25 cellular contexts compared by ENCODE assay signal in the genomic region with DNA sequence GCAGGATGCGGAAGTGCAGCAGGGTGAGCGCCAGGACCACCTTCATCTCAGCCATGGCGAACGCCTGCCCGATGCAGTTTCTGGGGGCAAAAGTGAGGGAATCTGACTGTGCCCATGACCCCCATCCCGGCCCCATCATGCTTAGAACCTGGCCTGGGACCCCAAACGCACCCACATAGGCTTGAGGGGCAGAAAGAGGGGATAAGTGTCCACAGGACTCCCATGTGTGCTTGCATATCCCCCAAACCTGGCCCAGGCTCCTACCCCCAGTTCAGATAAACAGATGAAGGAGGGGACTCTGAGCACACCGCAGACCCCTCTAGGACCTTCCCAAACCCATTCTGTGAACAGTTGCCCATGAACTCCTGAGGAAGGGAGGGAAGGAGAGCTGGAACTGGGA. TPM values are rescaled to one million over a fixed set of nuclear protein-coding genes. Genes with fewer than 3 reads are reported as not detected.
A peak's percentile ranks its signal among the peaks of the same experiment; 100 is the strongest.
DNase-seq lines count a peak whose midpoint lies in the region; ATAC-seq and TF ChIP-seq lines count a peak whose summit lies in the region.
"Had no signal": no experiment of that assay in that cellular context is flagged by ENCODE, and none has a peak within 500 bp of the region (broad histone marks: within the 10 kb centered on the region; RNA-seq: fewer than 3 reads in every experiment).

No MANE protein-coding gene starts in this region.

- H3K4me1 ChIP-seq in neuronal stem cell (ENCODE audit: control insufficient read depth in 2 of 2, insufficient read depth in 1 of 2, low read depth in 1 of 2, low read length in 2 of 2), result no peaks in the 10 kb centered on the region
- no peaks in the 10 kb centered on the region for H3K4me1 ChIP-seq in vagina
- H3K4me1 ChIP-seq in ovary (ENCODE audit: insufficient read depth), result no peaks in the 10 kb centered on the region
- H3K4me1 ChIP-seq: BE2C had no signal

- no peak for TF ChIP-seq CTCF in vagina (IDR thresholded peaks at IDR 0.05)
- no peak for TF ChIP-seq CTCF in ovary (IDR thresholded peaks at IDR 0.05)

- H3K27ac Mint-ChIP-seq in activated CD4-positive, alpha-beta T cell treated with anti-CD3 and anti-CD28 coated beads, Interleukin-2, amount 10 ng/mL, durations not matched to agents 24 days and 14 days, result no peak overlapping the region
- H3K27ac Mint-ChIP-seq: CD4-positive, alpha-beta T cell had no signal

- H3K23ac ChIP-seq in neuronal stem cell (ENCODE audit: low read depth, low read length, poor library complexity), result no peak overlapping the region

- H3K79me1 ChIP-seq in neuronal stem cell (ENCODE audit: low read depth, low read length), result no peaks in the 10 kb centered on the region

- no CpG with 5 or more reads among the region's 8 CpGs for WGBS in neuronal stem cell (ENCODE audit: extremely low coverage in 2 of 2, insufficient read length in 2 of 2, insufficient replicate concordance in 1 of 2), 2 donors
- 86 to 89% (median 88%) methylated on average over 8 of the region's 8 CpGs for WGBS in ovary, 3 donors

- no peaks in the 10 kb centered on the region for H3K4me1 Mint-ChIP-seq in activated CD4-positive, alpha-beta T cell treated with anti-CD3 and anti-CD28 coated beads, Interleukin-2, amount 10 ng/mL, durations not matched to agents 24 days and 14 days

- H2BK15ac ChIP-seq in neuronal stem cell (ENCODE audit: low read length), result no peak overlapping the region

- H3K9me3 ChIP-seq in neuronal stem cell (replicated peaks in 1 of 2; ENCODE audit: control insufficient read depth in 2 of 2, insufficient read depth in 1 of 2, low read depth in 1 of 2, low read length in 2 of 2) (peaks cover 0 to 6% of the 10 kb centered on the region in 2 donors), vagina (no peaks in the 10 kb centered on the region), ovary (no peaks in the 10 kb centered on the region)
- H3K9me3 ChIP-seq: BE2C had no signal

- peaks cover 3% of the 10 kb centered on the region for H3K9me3 Mint-ChIP-seq in activated CD4-positive, alpha-beta T cell treated with anti-CD3 and anti-CD28 coated beads, Interleukin-2, amount 10 ng/mL, durations not matched to agents 24 days and 14 days

- no peak overlapping the region for H3K4me3 Mint-ChIP-seq in activated CD4-positive, alpha-beta T cell treated with anti-CD3 and anti-CD28 coated beads, Interleukin-2, amount 10 ng/mL, durations not matched to agents 24 days and 14 days
- H3K4me3 Mint-ChIP-seq: CD14-positive monocyte; CD4-positive, alpha-beta T cell; CD8-positive, alpha-beta memory T cell had no signal

- no peak overlapping the region for H3K14ac ChIP-seq in neuronal stem cell (ENCODE audit: low read length)

- H3K4me3 ChIP-seq in neuronal stem cell (ENCODE audit: low read length in 2 of 2), result no peak overlapping the region
- H3K4me3 ChIP-seq in vagina, result no peak overlapping the region
- no peak overlapping the region for H3K4me3 ChIP-seq in ovary
- H3K4me3 ChIP-seq: BLaER1 treated with 17β-estradiol and CSF1 and Interleukin-3, amounts not matched to agents 10 nM and 100 nM; GM12878; GM23248 had no signal

- no peak overlapping the region for H4K91ac ChIP-seq in neuronal stem cell (ENCODE audit: low read depth, low read length, poor library complexity)

- TF ChIP-seq EP300 in ovary (IDR thresholded peaks at IDR 0.05), result no peak

- no peak overlapping the region for H3K9ac ChIP-seq in neuronal stem cell (ENCODE audit: low read depth, low read length, poor library complexity)
- H3K9ac ChIP-seq: BLaER1 treated with 17β-estradiol and CSF1 and Interleukin-3, amounts not matched to agents 10 nM and 100 nM; GM23248 had no signal

- no peak overlapping the region for H2AFZ ChIP-seq in neuronal stem cell (ENCODE audit: low read length)
- H2AFZ ChIP-seq: GM23248 had no signal

- no peak overlapping the region for H2BK12ac ChIP-seq in neuronal stem cell (ENCODE audit: low read length)

- H3K36me3 Mint-ChIP-seq in activated CD4-positive, alpha-beta T cell treated with anti-CD3 and anti-CD28 coated beads, Interleukin-2, amount 10 ng/mL, durations not matched to agents 24 days and 14 days (ENCODE audit: low read depth), result no peaks in the 10 kb centered on the region
- H3K36me3 Mint-ChIP-seq: CD14-positive monocyte had no signal

- ATAC-seq in HG02678 (IDR thresholded peaks at IDR 0.05; ENCODE audit: unreplicated experiment) (no peak), GM21381 (IDR thresholded peaks at IDR 0.05; ENCODE audit: unreplicated experiment) (no peak)
- ATAC-seq: GM12878 had no signal

- H3K4ac ChIP-seq in neuronal stem cell (ENCODE audit: low read length), result no peak overlapping the region

- H3K27me3 ChIP-seq in neuronal stem cell (ENCODE audit: control insufficient read depth in 3 of 3, insufficient read depth in 3 of 3, low read depth in 1 of 3, low read length in 3 of 3) (peaks cover 0 to 8% (median 0%) of the 10 kb centered on the region in 3 experiments), vagina (no peaks in the 10 kb centered on the region), ovary (no peaks in the 10 kb centered on the region)

- H3K27me3 Mint-ChIP-seq in activated CD4-positive, alpha-beta T cell treated with anti-CD3 and anti-CD28 coated beads, Interleukin-2, amount 10 ng/mL, durations not matched to agents 24 days and 14 days, result peaks cover 42% of the 10 kb centered on the region

- no peak overlapping the region for H2BK120ac ChIP-seq in neuronal stem cell (ENCODE audit: low read depth, low read length)

- H3K18ac ChIP-seq in neuronal stem cell (ENCODE audit: low read length), result no peak overlapping the region

- no peak overlapping the region for H3K4me2 ChIP-seq in neuronal stem cell (ENCODE audit: insufficient read depth, low read length, poor library complexity, severe bottlenecking)
- H3K4me2 ChIP-seq: BLaER1 treated with 17β-estradiol and CSF1 and Interleukin-3, amounts not matched to agents 10 nM and 100 nM had no signal

- H2AK5ac ChIP-seq in neuronal stem cell (ENCODE audit: low read depth, low read length), result no peak overlapping the region

- peak overlapping the region; percentile 22 for H2BK5ac ChIP-seq in neuronal stem cell (ENCODE audit: low read length)

- intact Hi-C loops in activated CD4-positive, alpha-beta T cell treated with anti-CD3 and anti-CD28 coated beads, Interleukin-2, amount 10 ng/mL, durations not matched to agents 24 days and 14 days (cut with micrococcal nuclease), result no loop called here
- intact Hi-C loops in vagina (cut with DNase I) (no loop called here), ovary (cut with DNase I) (no loop called here)

- H3K36me3 ChIP-seq in neuronal stem cell (replicated peaks in 1 of 2; ENCODE audit: control insufficient read depth in 2 of 2, insufficient read depth in 2 of 2, low read length in 2 of 2) (no peaks in the 10 kb centered on the region), vagina (no peaks in the 10 kb centered on the region), ovary (no peaks in the 10 kb centered on the region)
- H3K36me3 ChIP-seq: BE2C; BLaER1 treated with 17β-estradiol and CSF1 and Interleukin-3, amounts not matched to agents 10 nM and 100 nM had no signal

- DNase-seq in activated CD4-positive, alpha-beta T cell treated with anti-CD3 and anti-CD28 coated beads, Interleukin-2, amount 10 ng/mL, durations not matched to agents 24 days and 14 days, result peak; percentile 24
- no peak for DNase-seq in activated CD4-positive, alpha-beta T cell treated with anti-CD3 and anti-CD28 coated beads for 1 hour
- peak; percentile 21 for DNase-seq in ecto neural progenitor cell (ENCODE audit: low spot score)
- DNase-seq in neuronal stem cell (ENCODE audit: low spot score), result no peak
- DNase-seq in vagina (ENCODE audit: extremely low spot score in 2 of 2), result peak; percentile 56 to 77
- DNase-seq in ovary, result no peak
- DNase-seq: AML-193; BE2C; CD4-positive, alpha-beta T cell; CD8-positive, alpha-beta memory T cell; DMS 273 treated with DMSO at 0.1 percent for 48 hours; DMS79; EL; GDM1; GM23248; H7; HCEC 1CT had no signal

- no peak overlapping the region for H4K8ac ChIP-seq in neuronal stem cell (ENCODE audit: low read depth, low read length)

- H3K27ac ChIP-seq in neuronal stem cell (replicated peaks; ENCODE audit: low read length) (no peak overlapping the region), vagina (no peak overlapping the region), ovary (no peak overlapping the region)
- H3K27ac ChIP-seq: 22Rv1; BLaER1 treated with 17β-estradiol and CSF1 and Interleukin-3, amounts not matched to agents 10 nM and 100 nM; GM23248 had no signal

- no peak for TF ChIP-seq POLR2A in vagina (IDR thresholded peaks at IDR 0.05)
- no peak for TF ChIP-seq POLR2A in ovary (IDR thresholded peaks at IDR 0.05)

RNA-seq across cellular contexts. Expression of a gene that starts 16.0 kb away (rescaled TPM):
- not detected in 2 replicates for total RNA-seq in activated CD4-positive, alpha-beta T cell treated with anti-CD3 and anti-CD28 coated beads, Interleukin-2, amount 10 ng/mL, durations not matched to agents 24 days and 14 days
- not detected for polyA plus RNA-seq in neuronal stem cell (2013, experiment 1 of 2)
- not detected for polyA plus RNA-seq in neuronal stem cell (2013, experiment 2 of 2)
- total RNA-seq in vagina (6.9 TPM), ovary (1 to 10 TPM in 1 of 7 donors, under 1 TPM in 1, not detected in 5; 0.75 to 1.1 TPM)
- not detected for polyA plus RNA-seq in ovary
- total RNA-seq: CD4-positive, alpha-beta T cell; CD8-positive, alpha-beta memory T cell; GM23248; H1; H7 had no signal
- polyA plus RNA-seq: AG04450; CD14-positive monocyte; CD8-positive, alpha-beta memory T cell; GM23248; H1 had no signal

RNA-seq across cellular contexts. Expression of a gene that starts 20.5 kb away (rescaled TPM):
- not detected in 2 replicates for total RNA-seq in activated CD4-positive, alpha-beta T cell treated with anti-CD3 and anti-CD28 coated beads, Interleukin-2, amount 10 ng/mL, durations not matched to agents 24 days and 14 days
- not detected for polyA plus RNA-seq in neuronal stem cell (2013, experiment 1 of 2)
- polyA plus RNA-seq in neuronal stem cell (2013, experiment 2 of 2), result not detected
- total RNA-seq in vagina (5.6 TPM), ovary (1 to 10 TPM in 1 of 7 donors, under 1 TPM in 6; 0.13 to 1.3 (median 0.30) TPM)
- under 1 TPM in 1 of 2 donors, not detected in 1; 0.15 TPM for polyA plus RNA-seq in ovary
- total RNA-seq: CD4-positive, alpha-beta T cell; CD8-positive, alpha-beta memory T cell; GM12878; GM23248; H1; H7 had no signal
- polyA plus RNA-seq: CD14-positive monocyte; CD8-positive, alpha-beta memory T cell; GM12878; GM23248; H1 had no signal

RNA-seq across cellular contexts. Expression of a gene that starts 35.0 kb away (rescaled TPM):
- not detected in 2 replicates for total RNA-seq in activated CD4-positive, alpha-beta T cell treated with anti-CD3 and anti-CD28 coated beads, Interleukin-2, amount 10 ng/mL, durations not matched to agents 24 days and 14 days
- polyA plus RNA-seq in neuronal stem cell (2013, experiment 1 of 2), result not detected
- polyA plus RNA-seq in neuronal stem cell (2013, experiment 2 of 2), result not detected
- total RNA-seq in vagina, result not detected
- total RNA-seq in ovary, result not detected
- polyA plus RNA-seq in ovary, result not detected
- total RNA-seq: CD4-positive, alpha-beta T cell; CD8-positive, alpha-beta memory T cell; GM12878; GM23248; H1; H7 had no signal
- polyA plus RNA-seq: AG04450; CD14-positive monocyte; CD8-positive, alpha-beta memory T cell; GM12878; GM23248; H1 had no signal

Comparison
In these comparisons a context has a peak if more than half of its experiments do, and no peak if none do; other contexts are left out.
1. DNase-seq: peak in activated CD4-positive, alpha-beta T cell treated with anti-CD3 and anti-CD28 coated beads, Interleukin-2, amount 10 ng/mL, durations not matched to agents 24 days and 14 days (single experiment), ecto neural progenitor cell (single experiment) and vagina (2 of 2); none in activated CD4-positive, alpha-beta T cell treated with anti-CD3 and anti-CD28 coated beads for 1 hour (single experiment), neuronal stem cell (single experiment) and ovary (0 of 5).